In the genomic region with DNA sequence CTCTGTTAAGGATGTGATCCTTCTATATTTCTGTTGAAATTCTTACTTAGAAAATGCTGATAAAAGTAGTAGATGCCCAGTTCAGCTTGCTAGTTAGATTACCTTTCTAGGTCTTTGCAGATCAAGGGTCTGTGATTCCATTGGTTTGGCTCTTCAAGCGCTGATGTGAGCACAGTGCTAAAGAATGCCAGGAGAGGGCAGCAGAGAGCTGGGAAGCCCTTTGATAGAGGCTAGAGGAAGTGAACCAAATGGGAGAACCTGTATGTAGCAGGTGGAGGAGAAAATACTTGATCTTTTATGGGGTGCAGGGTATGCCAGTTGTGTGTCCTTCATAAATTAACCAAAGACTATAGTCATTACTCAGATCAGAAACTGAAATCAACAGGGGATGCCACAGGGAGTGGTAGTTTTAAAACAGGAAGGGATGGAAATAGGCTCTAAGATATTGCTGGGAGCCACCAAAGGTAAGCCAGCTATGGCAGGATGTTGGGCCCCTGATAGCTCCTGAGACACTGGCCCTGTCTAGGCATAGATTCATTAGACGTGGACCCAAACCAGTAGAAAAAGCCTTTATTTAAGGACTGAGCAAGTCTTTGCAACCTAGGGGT, we compare ENCODE assay signal across 9 cellular contexts.
A peak's percentile ranks its signal among the peaks of the same experiment; 100 is the strongest.
DNase-seq lines count a peak whose midpoint lies in the region; ATAC-seq and TF ChIP-seq lines count a peak whose summit lies in the region.
"Had no signal": no experiment of that assay in that cellular context is flagged by ENCODE, and none has a peak within 500 bp of the region (broad histone marks: within the 10 kb centered on the region; RNA-seq: fewer than 3 reads in every experiment).

No MANE protein-coding gene starts in this region.

- H3F3A ChIP-seq in OCI-LY1 (ENCODE audit: insufficient read depth, low read length) (no peaks in the 10 kb centered on the region), neural progenitor cell (ENCODE audit: low read depth) (no peaks in the 10 kb centered on the region)

- peak; percentile 61 for DNase-seq in DMS79 treated with DMSO at 0.1 percent for 48 hours (lab: John Stamatoyannopoulos, UW)
- DNase-seq in HUDEP-2 (lab: John Stamatoyannopoulos, UW; ENCODE audit: unreplicated experiment in 76 of 76): peak in 39 of 76 experiments; percentile 0 to 49 (median 8)
- peak; percentile 36 for DNase-seq in activated T-cell treated with anti-CD3 and anti-CD28 coated beads for 48 hours (ENCODE audit: low read depth)
- DNase-seq in fibroblast of the aortic adventitia (ENCODE audit: low read depth): peak; percentile 49
- DNase-seq in neural progenitor cell (ENCODE audit: low spot score): peak; percentile 86
- DNase-seq in transverse colon: peak; percentile 84

- no peak overlapping the region for H3K27ac Mint-ChIP-seq in neural progenitor cell

- H3K79me2 ChIP-seq in OCI-LY1 (ENCODE audit: insufficient read depth, low read length): no peaks in the 10 kb centered on the region
- no peaks in the 10 kb centered on the region for H3K79me2 ChIP-seq in neural progenitor cell (ENCODE audit: low read depth)

- WGBS in transverse colon (ENCODE audit: low coverage in 1 of 2), 2 donors: 25 to 63% methylated on average over 1 to 2 of the region's 2 CpGs

- H4K20me1 ChIP-seq in OCI-LY1 (ENCODE audit: insufficient read depth, low read length) (no peaks in the 10 kb centered on the region), neural progenitor cell (ENCODE audit: low read depth) (no peaks in the 10 kb centered on the region)

- no peak overlapping the region for H3K4me3 ChIP-seq in OCI-LY1 (ENCODE audit: low read depth, low read length, poor library complexity, severe bottlenecking)
- H3K4me3 ChIP-seq in fibroblast of the aortic adventitia (ENCODE audit: low read depth, low read length): no peak overlapping the region
- H3K4me3 ChIP-seq in neural progenitor cell: no peak overlapping the region
- no peak overlapping the region for H3K4me3 ChIP-seq in transverse colon

- H3K9me3 ChIP-seq in OCI-LY1 (ENCODE audit: low read length) (no peaks in the 10 kb centered on the region), neural progenitor cell (ENCODE audit: low read depth) (no peaks in the 10 kb centered on the region), transverse colon (no peaks in the 10 kb centered on the region)

- TF ChIP-seq CTCF in OCI-LY1 (IDR thresholded peaks at IDR 0.05; ENCODE audit: low read length) (peak; percentile 86), fibroblast of the aortic adventitia (IDR thresholded peaks at IDR 0.05; ENCODE audit: insufficient read depth, low read length) (peak; percentile 85), neural progenitor cell (IDR thresholded peaks at IDR 0.05) (peak; percentile 95), transverse colon (IDR thresholded peaks at IDR 0.05) (peak; percentile 80 to 86 (median 82))

- TF ChIP-seq POLR2A in transverse colon (IDR thresholded peaks at IDR 0.05): no peak

- no peaks in the 10 kb centered on the region for H3K36me3 Mint-ChIP-seq in neural progenitor cell

- H3K9me3 Mint-ChIP-seq in neural progenitor cell: no peaks in the 10 kb centered on the region
- H3K9me3 Mint-ChIP-seq: central memory CD8-positive, alpha-beta T cell had no signal

- H3K36me3 ChIP-seq in OCI-LY1 (ENCODE audit: insufficient read depth, low read length) (no peaks in the 10 kb centered on the region), neural progenitor cell (no peaks in the 10 kb centered on the region), transverse colon (no peaks in the 10 kb centered on the region)

- H2AFZ ChIP-seq in OCI-LY1 (ENCODE audit: low read length) (no peak overlapping the region), neural progenitor cell (replicated peaks) (no peak overlapping the region)

- no peaks in the 10 kb centered on the region for H3K9me2 ChIP-seq in OCI-LY1 (ENCODE audit: low read depth, low read length)

- H3K4me1 Mint-ChIP-seq in neural progenitor cell: peaks cover 3% of the 10 kb centered on the region
- H3K4me1 Mint-ChIP-seq: central memory CD8-positive, alpha-beta T cell had no signal

- no peaks in the 10 kb centered on the region for H3K27me3 ChIP-seq in OCI-LY1 (ENCODE audit: insufficient read depth, low read length)
- H3K27me3 ChIP-seq in neural progenitor cell: no peaks in the 10 kb centered on the region
- no peaks in the 10 kb centered on the region for H3K27me3 ChIP-seq in transverse colon

- H3K4me3 Mint-ChIP-seq in neural progenitor cell: no peak overlapping the region
- H3K4me3 Mint-ChIP-seq: central memory CD8-positive, alpha-beta T cell had no signal

- intact Hi-C loops in transverse colon (cut with DNase I; ENCODE audit: low total_unique reads): no loop called here

- peaks cover 5% of the 10 kb centered on the region for H3K27me3 Mint-ChIP-seq in neural progenitor cell (ENCODE audit: insufficient read depth, low read depth)
- H3K27me3 Mint-ChIP-seq: central memory CD8-positive, alpha-beta T cell had no signal

- no peaks in the 10 kb centered on the region for H3K4me1 ChIP-seq in OCI-LY1 (ENCODE audit: insufficient read depth, low read length, severe bottlenecking)
- H3K4me1 ChIP-seq in neural progenitor cell: peaks cover 6% of the 10 kb centered on the region
- H3K4me1 ChIP-seq in transverse colon: no peaks in the 10 kb centered on the region

- peak; percentile 91 for ATAC-seq in GM21526 (IDR thresholded peaks at IDR 0.05; ENCODE audit: low FRiP score, unreplicated experiment)

- H3K27ac ChIP-seq in OCI-LY1 (ENCODE audit: low read depth, low read length, poor library complexity, severe bottlenecking): no peak overlapping the region
- no peak overlapping the region for H3K27ac ChIP-seq in neural progenitor cell
- no peak overlapping the region for H3K27ac ChIP-seq in transverse colon

- no peak overlapping the region for H3K9ac ChIP-seq in OCI-LY1 (ENCODE audit: low read length)
- no peak overlapping the region for H3K9ac ChIP-seq in neural progenitor cell

- H3K4me2 ChIP-seq in OCI-LY1 (ENCODE audit: low read length) (no peak overlapping the region), neural progenitor cell (no peak overlapping the region)

- no peak for TF ChIP-seq EP300 in transverse colon (IDR thresholded peaks at IDR 0.05; ENCODE audit: low read depth)

- in situ Hi-C loops in transverse colon (cut with MboI; ENCODE audit: low pct_ligation_motif_present in 1 of 4, low pct_unique_long_range_greater_than_20kb in 1 of 4, low sequenced_read_pairs in 3 of 4): loop anchor here in 2 of 4 donors (25.0 kb wide), 3 partner anchors 725 to 1975 kb away; no protein-coding TSS in a partner anchor

Comparison
In these comparisons a context has a peak if more than half of its experiments do, and no peak if none do; other contexts are left out.
1. DNase-seq: peak in every context shown above with its lines; median percentile 86 in neural progenitor cell; 84 in transverse colon; 61 in DMS79 treated with DMSO at 0.1 percent for 48 hours; 49 in fibroblast of the aortic adventitia; 36 in activated T-cell treated with anti-CD3 and anti-CD28 coated beads for 48 hours; 8 in HUDEP-2.